In the genomic region with DNA sequence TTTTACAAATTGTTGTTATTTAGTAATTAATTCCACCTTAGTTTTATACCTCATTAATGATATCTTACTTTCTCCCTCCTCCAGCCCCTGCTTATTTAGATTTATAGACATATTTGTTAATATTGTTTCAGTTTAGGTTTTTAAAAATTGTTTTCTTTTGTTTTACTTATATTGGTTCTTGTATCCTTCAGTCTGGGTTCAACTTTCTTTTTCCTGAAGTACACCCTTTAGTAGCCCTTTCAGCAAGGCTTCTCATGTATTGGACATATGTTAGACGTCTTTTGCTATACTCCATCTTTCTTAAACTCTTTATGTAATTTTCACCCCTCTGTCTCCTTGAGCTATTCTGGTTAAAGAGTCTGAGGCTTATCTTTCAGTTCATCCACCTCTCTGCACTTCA, we compare ENCODE assay signal across 24 cellular contexts.
"Had no signal": no experiment of that assay in that cellular context is flagged by ENCODE, and none has a peak within 500 bp of the region (broad histone marks: within the 10 kb centered on the region; RNA-seq: fewer than 3 reads in every experiment).

No MANE protein-coding gene starts in this region.

- H3K27ac ChIP-seq: stomach, suprapubic skin, testis, thoracic aorta, thyroid gland, tibial artery, tibial nerve, transverse colon, upper lobe of left lung, upper lobe of right lung, uterus, vagina had no signal

- DNase-seq: stimulated activated CD4-positive, alpha-beta T cell treated with anti-CD3 and anti-CD28 coated beads, Interleukin-2, amount 100 ng/mL, for 48 hours; stimulated activated CD4-positive, alpha-beta T cell treated with anti-CD3 and anti-CD28 coated beads, Interleukin-4, amount 100 ng/mL, for 1 hour; stimulated activated CD4-positive, alpha-beta T cell treated with anti-CD3 and anti-CD28 coated beads, Interleukin-4, amount 100 ng/mL, for 24 hours; stimulated activated CD4-positive, alpha-beta T cell treated with anti-CD3 and anti-CD28 coated beads, Interleukin-4, amount 100 ng/mL, for 4 hours; stimulated activated CD8-positive, alpha-beta memory T cell treated with anti-CD3 and anti-CD28 coated beads, Interleukin-4, amount 100 ng/mL, for 48 hours; stimulated activated naive B cell treated with anti-CD40 and anti-IgM and Interleukin-4, amounts not matched to agents 10 μg/mL and 1 μg/mL and 100 μg/mL, for 72 hours; stimulated activated naive CD4-positive, alpha-beta T cell; stimulated activated naive CD4-positive, alpha-beta T cell treated with Interleukin-2 at 50 U/mL for 16 hours; stimulated activated naive CD8-positive, alpha-beta T cell treated with anti-CD3 and anti-CD28 coated beads, Interleukin-15, amount 100 ng/mL, for 72 hours; stimulated activated naive CD8-positive, alpha-beta T cell treated with anti-CD3 and anti-CD28 coated beads, Interleukin-15, Interleukin-2, amounts not matched to agents 100 U/mL and 50 U/mL, for 24 hours; stomach; substantia nigra; testis; thyroid gland; tibial artery; transverse colon; trophoblast cell; upper lobe of left lung; upper lobe of right lung; uterus had no signal

- H3K36me3 ChIP-seq: stomach, suprapubic skin, thoracic aorta, thyroid gland, tibial artery, tibial nerve, transverse colon, upper lobe of left lung, upper lobe of right lung, uterus, vagina had no signal

- H3K4me1 ChIP-seq: stomach, suprapubic skin, testis, thyroid gland, tibial artery, tibial nerve, transverse colon, upper lobe of left lung, upper lobe of right lung, uterus, vagina had no signal

- H3K9me3 ChIP-seq: stomach, suprapubic skin, testis, thoracic aorta, thyroid gland, tibial artery, upper lobe of right lung, uterus, vagina had no signal

- H3K4me3 ChIP-seq: stomach, suprapubic skin, testis, thoracic aorta, thyroid gland, tibial artery, tibial nerve, transverse colon, upper lobe of left lung, upper lobe of right lung, uterus, vagina had no signal
